ENCODE assay signal across 11 cellular contexts in genomic region chr3:157099337-157100078, GRCh38.
DNase-seq lines count a peak whose midpoint lies in the region; ATAC-seq and TF ChIP-seq lines count a peak whose summit lies in the region.
"Had no signal": no experiment of that assay in that cellular context is flagged by ENCODE, and none has a peak within 500 bp of the region (broad histone marks: within the 10 kb centered on the region; RNA-seq: fewer than 3 reads in every experiment).

No MANE protein-coding gene starts in this region.

- peak; percentile 57 for DNase-seq in LHCN-M2 (ENCODE audit: low read depth)
- no peak for DNase-seq in activated CD4-positive, alpha-beta memory T cell treated with anti-CD3 and anti-CD28 coated beads for 36 hours
- peak in 1 of 2 donors; percentile 76 for DNase-seq in foreskin keratinocyte
- DNase-seq in sciatic nerve (ENCODE audit: low spot score): no peak
- DNase-seq in HuH-7.5 (ENCODE audit: low spot score): no peak
- no peak for DNase-seq in cerebellar nuclear complex (lab: John Stamatoyannopoulos, UW)
- no peak for DNase-seq in ACHN
- DNase-seq in aorta: no peak
- DNase-seq: activated T-cell treated with anti-CD3 and anti-CD28 coated beads, Interleukin-2, amount 50 U/mL, for 1 hour; CD4-positive, alpha-beta memory T cell; Kasumi-1 had no signal

- H3K36me3 ChIP-seq in aorta (ENCODE audit: control insufficient read depth in 1 of 2, insufficient read depth in 2 of 2, low read length in 1 of 2): no peaks in the 10 kb centered on the region

- ATAC-seq in foreskin keratinocyte (peak; percentile 88), sciatic nerve (peak; percentile 16), aorta (ENCODE audit: low FRiP score) (no peak)

- no peak for TF ChIP-seq CTCF in foreskin keratinocyte (conservative IDR thresholded peaks at IDR 0.05)

- H3K9me3 ChIP-seq in aorta (ENCODE audit: control insufficient read depth, low read length): no peaks in the 10 kb centered on the region

- no peaks in the 10 kb centered on the region for H3K27me3 Mint-ChIP-seq in activated CD4-positive, alpha-beta memory T cell treated with anti-CD3 and anti-CD28 coated beads for 36 hours
- H3K27me3 Mint-ChIP-seq: CD4-positive, alpha-beta memory T cell had no signal

- H3K4me1 ChIP-seq in foreskin keratinocyte (peaks cover 23% of the 10 kb centered on the region), aorta (ENCODE audit: control insufficient read depth in 1 of 2, insufficient read depth in 2 of 2, low read length in 2 of 2) (no peaks in the 10 kb centered on the region)

- no peak overlapping the region for H3K4me3 Mint-ChIP-seq in activated CD4-positive, alpha-beta memory T cell treated with anti-CD3 and anti-CD28 coated beads for 36 hours
- H3K4me3 Mint-ChIP-seq: CD4-positive, alpha-beta memory T cell had no signal

- CTCF ChIA-PET in activated CD4-positive, alpha-beta memory T cell treated with anti-CD3 and anti-CD28 coated beads for 36 hours (lab: Charles Lee): interaction anchor here (0.8 to 2.4 kb wide), 4 partner anchors 11 to 38 kb away, joined by 3 to 8 read pairs (median 8); no protein-coding TSS in a partner anchor

- no peaks in the 10 kb centered on the region for H3K27me3 ChIP-seq in foreskin keratinocyte
- H3K27me3 ChIP-seq in aorta (ENCODE audit: control insufficient read depth in 1 of 2, insufficient read depth in 2 of 2, low read length in 1 of 2): no peaks in the 10 kb centered on the region

- POLR2A ChIA-PET in activated CD4-positive, alpha-beta memory T cell treated with anti-CD3 and anti-CD28 coated beads for 36 hours (lab: Charles Lee): interaction anchor here (0.8 to 2.5 kb wide), 2 partner anchors 10 to 11 kb away, joined by 4 to 10 read pairs; no protein-coding TSS in a partner anchor

- H3K9me3 Mint-ChIP-seq in activated CD4-positive, alpha-beta memory T cell treated with anti-CD3 and anti-CD28 coated beads for 36 hours: peaks cover 3% of the 10 kb centered on the region
- H3K9me3 Mint-ChIP-seq: CD4-positive, alpha-beta memory T cell had no signal

- H3K27ac ChIP-seq in foreskin keratinocyte: peak overlapping the region; percentile 1
- H3K27ac ChIP-seq in aorta (ENCODE audit: low read depth in 1 of 2, low read length in 2 of 2): no peak overlapping the region

- in situ Hi-C loops in ACHN (cut with HindIII; ENCODE audit: low pct_ligation_motif_present, low pct_unique_long_range_greater_than_20kb, low sequenced_read_pairs): no loop called here

- WGBS in aorta, 2 donors: 72 to 73% methylated on average over 10 of the region's 10 CpGs

- intact Hi-C loops in activated CD4-positive, alpha-beta memory T cell treated with anti-CD3 and anti-CD28 coated beads for 36 hours (cut with micrococcal nuclease): no loop called here
- intact Hi-C loops in sciatic nerve (cut with DNase I) (no loop called here), aorta (cut with DNase I) (no loop called here)

- peak overlapping the region; percentile 63 for H3K27ac Mint-ChIP-seq in activated CD4-positive, alpha-beta memory T cell treated with anti-CD3 and anti-CD28 coated beads for 36 hours

- no peaks in the 10 kb centered on the region for H3K36me3 Mint-ChIP-seq in activated CD4-positive, alpha-beta memory T cell treated with anti-CD3 and anti-CD28 coated beads for 36 hours

- H3K4me1 Mint-ChIP-seq in activated CD4-positive, alpha-beta memory T cell treated with anti-CD3 and anti-CD28 coated beads for 36 hours (ENCODE audit: low read depth): peaks cover 48% of the 10 kb centered on the region

- H3K4me3 ChIP-seq in aorta (ENCODE audit: low read length in 2 of 2): no peak overlapping the region
